Comparison of ENCODE assay signal across 1 cellular context in genomic region chr17:48037036-48037881, GRCh38.
A peak's percentile ranks its signal among the peaks of the same experiment; 100 is the strongest.
TF ChIP-seq lines count a peak whose summit lies in the region.

TSS of gene COPZ2 (minus strand) at chr17:48037797. CDS start at chr17:48037777, 20 bp downstream.

TF ChIP-seq in HepG2, 621 proteins besides CTCF, POLR2A, EP300 and RAD21 (continued from another document and continues in another):
- TF ChIP-seq ZNF503 (CRISPR knock-in tag; IDR thresholded peaks at IDR 0.05) (no peak), ZNF670 (CRISPR knock-in tag; IDR thresholded peaks at IDR 0.05; ENCODE audit: borderline replicate concordance) (no peak), EHMT2 (IDR thresholded peaks at IDR 0.05; ENCODE audit: borderline replicate concordance, low read depth, low read length) (no peak), ZNF580 (CRISPR knock-in tag; IDR thresholded peaks at IDR 0.05; ENCODE audit: borderline replicate concordance, low read depth) (no peak; the same call in 1 of the 2 replicates), ZNF446 (CRISPR knock-in tag; IDR thresholded peaks at IDR 0.05) (no peak), NFYB (CRISPR knock-in tag; IDR thresholded peaks at IDR 0.05) (no peak), TCF7L2 (IDR thresholded peaks at IDR 0.05; ENCODE audit: low read depth, low read length) (no peak), ZNF280B (CRISPR knock-in tag; IDR thresholded peaks at IDR 0.05; ENCODE audit: borderline replicate concordance) (no peak), ZNF652 (CRISPR knock-in tag; IDR thresholded peaks at IDR 0.05; ENCODE audit: borderline replicate concordance, low read depth) (no peak), PAWR (CRISPR knock-in tag; IDR thresholded peaks at IDR 0.05; ENCODE audit: borderline replicate concordance) (no peak), TFAP4 (IDR thresholded peaks at IDR 0.05; ENCODE audit: borderline replicate concordance, low read depth) (peak; percentile 34; the same call in 1 of the 2 replicates), ZNF552 (CRISPR knock-in tag; IDR thresholded peaks at IDR 0.05; ENCODE audit: borderline replicate concordance) (0 out of 2 replicates have a peak, but pooled peaks have one; percentile 20), RBFOX2 (IDR thresholded peaks at IDR 0.05; ENCODE audit: low read depth, low read length) (no peak), SCMH1 (CRISPR knock-in tag; IDR thresholded peaks at IDR 0.05; ENCODE audit: borderline replicate concordance) (no peak), MIER3 (CRISPR knock-in tag; IDR thresholded peaks at IDR 0.05; ENCODE audit: borderline replicate concordance) (no peak), HOXD1 (CRISPR knock-in tag; IDR thresholded peaks at IDR 0.05) (no peak), ZSCAN25 (CRISPR knock-in tag; IDR thresholded peaks at IDR 0.05) (peak; percentile 53; the same call in 1 of the 2 replicates), ZBTB25 (CRISPR knock-in tag; IDR thresholded peaks at IDR 0.05) (no peak), GLI4 (CRISPR knock-in tag; IDR thresholded peaks at IDR 0.05; ENCODE audit: borderline replicate concordance) (peak; percentile 88; the same call in 1 of the 2 replicates), CENPBD1 (CRISPR knock-in tag; IDR thresholded peaks at IDR 0.05; ENCODE audit: borderline replicate concordance, low read depth) (no peak), TGIF2 (CRISPR knock-in tag; IDR thresholded peaks at IDR 0.05) (no peak), ZNF350 (CRISPR knock-in tag; IDR thresholded peaks at IDR 0.05; ENCODE audit: borderline replicate concordance, low read depth) (0 out of 2 replicates have a peak, but pooled peaks have one; percentile 59), TCF12 (IDR thresholded peaks at IDR 0.05) (no peak), TCF12 (CRISPR knock-in tag; IDR thresholded peaks at IDR 0.05) (no peak; the same call in 1 of the 2 replicates), IRF9 (CRISPR knock-in tag; IDR thresholded peaks at IDR 0.05; ENCODE audit: borderline replicate concordance) (peak; percentile 53; the same call in 1 of the 2 replicates), HDAC2 (CRISPR knock-in tag; IDR thresholded peaks at IDR 0.05) (peak; percentile 63; the same call in 1 of the 2 replicates), HMGXB4 (CRISPR knock-in tag; IDR thresholded peaks at IDR 0.05; ENCODE audit: borderline replicate concordance in 1 of 2, low read depth in 1 of 2) (peak; percentile 93 to 94), NCOR1 (IDR thresholded peaks at IDR 0.05; ENCODE audit: borderline replicate concordance, low read length) (no peak), PHF21A (CRISPR knock-in tag; IDR thresholded peaks at IDR 0.05) (no peak), SALL1 (CRISPR knock-in tag; IDR thresholded peaks at IDR 0.05) (peak; percentile 64), HOXA9 (CRISPR knock-in tag; IDR thresholded peaks at IDR 0.05; ENCODE audit: borderline replicate concordance) (no peak), ZSCAN20 (CRISPR knock-in tag; IDR thresholded peaks at IDR 0.05; ENCODE audit: borderline replicate concordance) (no peak), ZNF570 (CRISPR knock-in tag; IDR thresholded peaks at IDR 0.05; ENCODE audit: borderline replicate concordance) (no peak), SKIL (CRISPR knock-in tag; IDR thresholded peaks at IDR 0.05; ENCODE audit: borderline replicate concordance) (no peak), NFKBIZ (CRISPR knock-in tag; IDR thresholded peaks at IDR 0.05) (no peak), SNAPC2 (CRISPR knock-in tag; IDR thresholded peaks at IDR 0.05) (0 out of 2 replicates have a peak, but pooled peaks have one; percentile 37), ZBTB43 (CRISPR knock-in tag; conservative IDR thresholded peaks at IDR 0.05) (peak; percentile 27; the same call in 1 of the 2 replicates), RXRB (CRISPR knock-in tag; IDR thresholded peaks at IDR 0.05; ENCODE audit: borderline replicate concordance) (peak; percentile 40; the same call in 1 of the 2 replicates), ZNF274 (CRISPR knock-in tag; IDR thresholded peaks at IDR 0.05) (peak; percentile 75; the same call in 1 of the 2 replicates), IRX3 (CRISPR knock-in tag; IDR thresholded peaks at IDR 0.05; ENCODE audit: borderline replicate concordance, low read depth) (no peak), ZNF44 (CRISPR knock-in tag; IDR thresholded peaks at IDR 0.05) (peak; percentile 29; the same call in 1 of the 2 replicates), KLF15 (CRISPR knock-in tag; IDR thresholded peaks at IDR 0.05; ENCODE audit: borderline replicate concordance) (no peak), HMGXB3 (CRISPR knock-in tag; IDR thresholded peaks at IDR 0.05; ENCODE audit: borderline replicate concordance) (no peak)
